In the genomic region with DNA sequence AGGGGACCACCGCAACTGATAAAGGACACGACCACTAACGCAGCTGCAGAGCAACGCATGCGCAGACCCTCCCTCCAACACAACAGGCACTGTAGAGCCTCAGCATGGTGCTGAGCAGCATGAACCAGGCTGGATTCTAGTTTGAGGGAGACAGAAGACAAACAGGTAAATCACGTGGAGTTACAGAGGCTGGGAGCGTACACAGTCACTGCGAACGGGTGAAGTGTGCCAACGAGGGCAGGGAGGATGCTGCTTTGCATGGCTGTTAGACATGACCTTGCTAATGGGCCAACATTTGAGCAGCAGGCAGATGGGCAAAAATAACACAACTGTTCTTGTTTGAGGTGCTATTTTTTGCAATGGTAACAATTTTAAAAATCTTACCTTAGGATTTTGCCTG, we compare ENCODE assay signal across 1 cellular context.
TF ChIP-seq lines count a peak whose summit lies in the region.

No MANE protein-coding gene starts in this region.

TF ChIP-seq in H1, 55 proteins besides CTCF, POLR2A, EP300 and RAD21:
- TF ChIP-seq, protein P1, sequence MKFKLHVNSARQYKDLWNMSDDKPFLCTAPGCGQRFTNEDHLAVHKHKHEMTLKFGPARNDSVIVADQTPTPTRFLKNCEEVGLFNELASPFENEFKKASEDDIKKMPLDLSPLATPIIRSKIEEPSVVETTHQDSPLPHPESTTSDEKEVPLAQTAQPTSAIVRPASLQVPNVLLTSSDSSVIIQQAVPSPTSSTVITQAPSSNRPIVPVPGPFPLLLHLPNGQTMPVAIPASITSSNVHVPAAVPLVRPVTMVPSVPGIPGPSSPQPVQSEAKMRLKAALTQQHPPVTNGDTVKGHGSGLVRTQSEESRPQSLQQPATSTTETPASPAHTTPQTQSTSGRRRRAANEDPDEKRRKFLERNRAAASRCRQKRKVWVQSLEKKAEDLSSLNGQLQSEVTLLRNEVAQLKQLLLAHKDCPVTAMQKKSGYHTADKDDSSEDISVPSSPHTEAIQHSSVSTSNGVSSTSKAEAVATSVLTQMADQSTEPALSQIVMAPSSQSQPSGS (IDR thresholded peaks at IDR 0.05; ENCODE audit: low read length), result no peak
